27 cellular contexts compared by ENCODE assay signal in genomic region chr3:165682734-165683133, GRCh38.
"Had no signal": no experiment of that assay in that cellular context is flagged by ENCODE, and none has a peak within 500 bp of the region (broad histone marks: within the 10 kb centered on the region; RNA-seq: fewer than 3 reads in every experiment).

No MANE protein-coding gene starts in this region.

- H3K4me1 ChIP-seq: stomach, suprapubic skin, testis, thyroid gland, tibial artery, tibial nerve, transverse colon, upper lobe of left lung, upper lobe of right lung, uterus, vagina had no signal

- H3K36me3 ChIP-seq: stomach, suprapubic skin, thoracic aorta, thyroid gland, tibial artery, tibial nerve, transverse colon, upper lobe of left lung, upper lobe of right lung, uterus, vagina had no signal

- H3K4me3 ChIP-seq: stomach, suprapubic skin, testis, thoracic aorta, thyroid gland, tibial artery, tibial nerve, transverse colon, upper lobe of left lung, upper lobe of right lung, uterus, vagina had no signal

- H3K27me3 ChIP-seq: stomach, suprapubic skin, testis, thyroid gland, tibial artery, tibial nerve, transverse colon, upper lobe of left lung, upper lobe of right lung, uterus, vagina had no signal

- ATAC-seq: stimulated activated effector memory CD8-positive, alpha-beta T cell treated with anti-CD3 and anti-CD28 coated beads, Interleukin-12 subunit alpha, Interleukin-12 subunit beta, amount 100 ng/mL, for 72 hours; stimulated activated memory B cell treated with anti-CD40 and anti-IgM and Interleukin-4, amounts not matched to agents 10 μg/mL and 1 μg/mL and 100 μg/mL, for 72 hours; stimulated activated naive B cell treated with anti-CD40 and anti-IgM and Interleukin-4, amounts not matched to agents 10 μg/mL and 1 μg/mL and 100 μg/mL, for 72 hours; stimulated activated naive CD8-positive, alpha-beta T cell treated with anti-CD3 and anti-CD28 coated beads, Interleukin-15, amount 100 ng/mL, for 72 hours; stimulated activated naive CD8-positive, alpha-beta T cell treated with anti-CD3 and anti-CD28 coated beads, Interleukin-15, Interleukin-2, amounts not matched to agents 100 U/mL and 50 U/mL, for 24 hours; upper lobe of right lung had no signal

- H3K27ac ChIP-seq: stomach, suprapubic skin, testis, thoracic aorta, thyroid gland, tibial artery, tibial nerve, transverse colon, upper lobe of left lung, upper lobe of right lung, uterus, vagina had no signal

- DNase-seq: stimulated activated CD4-positive, alpha-beta T cell treated with anti-CD3 and anti-CD28 coated beads, Interleukin-2, amount 100 ng/mL, for 48 hours; stimulated activated CD4-positive, alpha-beta T cell treated with anti-CD3 and anti-CD28 coated beads, Interleukin-4, amount 100 ng/mL, for 1 hour; stimulated activated CD4-positive, alpha-beta T cell treated with anti-CD3 and anti-CD28 coated beads, Interleukin-4, amount 100 ng/mL, for 24 hours; stimulated activated CD4-positive, alpha-beta T cell treated with anti-CD3 and anti-CD28 coated beads, Interleukin-4, amount 100 ng/mL, for 4 hours; stimulated activated CD8-positive, alpha-beta memory T cell treated with anti-CD3 and anti-CD28 coated beads, Interleukin-4, amount 100 ng/mL, for 48 hours; stimulated activated naive B cell treated with anti-CD40 and anti-IgM and Interleukin-4, amounts not matched to agents 10 μg/mL and 1 μg/mL and 100 μg/mL, for 72 hours; stimulated activated naive CD4-positive, alpha-beta T cell; stimulated activated naive CD4-positive, alpha-beta T cell treated with Interleukin-2 at 50 U/mL for 16 hours; stimulated activated naive CD8-positive, alpha-beta T cell treated with anti-CD3 and anti-CD28 coated beads, Interleukin-15, amount 100 ng/mL, for 72 hours; stimulated activated naive CD8-positive, alpha-beta T cell treated with anti-CD3 and anti-CD28 coated beads, Interleukin-15, Interleukin-2, amounts not matched to agents 100 U/mL and 50 U/mL, for 24 hours; stomach; substantia nigra; testis; thyroid gland; tibial artery; transverse colon; trophoblast cell; upper lobe of left lung; upper lobe of right lung; uterus had no signal

- FAIRE-seq: urothelium cell line had no signal

- H3K9me3 ChIP-seq: stomach, suprapubic skin, testis, thoracic aorta, thyroid gland, tibial artery, tibial nerve, transverse colon, upper lobe of left lung, upper lobe of right lung, uterus, vagina had no signal
